ENCODE assay signal across 8 cellular contexts in the genomic region with DNA sequence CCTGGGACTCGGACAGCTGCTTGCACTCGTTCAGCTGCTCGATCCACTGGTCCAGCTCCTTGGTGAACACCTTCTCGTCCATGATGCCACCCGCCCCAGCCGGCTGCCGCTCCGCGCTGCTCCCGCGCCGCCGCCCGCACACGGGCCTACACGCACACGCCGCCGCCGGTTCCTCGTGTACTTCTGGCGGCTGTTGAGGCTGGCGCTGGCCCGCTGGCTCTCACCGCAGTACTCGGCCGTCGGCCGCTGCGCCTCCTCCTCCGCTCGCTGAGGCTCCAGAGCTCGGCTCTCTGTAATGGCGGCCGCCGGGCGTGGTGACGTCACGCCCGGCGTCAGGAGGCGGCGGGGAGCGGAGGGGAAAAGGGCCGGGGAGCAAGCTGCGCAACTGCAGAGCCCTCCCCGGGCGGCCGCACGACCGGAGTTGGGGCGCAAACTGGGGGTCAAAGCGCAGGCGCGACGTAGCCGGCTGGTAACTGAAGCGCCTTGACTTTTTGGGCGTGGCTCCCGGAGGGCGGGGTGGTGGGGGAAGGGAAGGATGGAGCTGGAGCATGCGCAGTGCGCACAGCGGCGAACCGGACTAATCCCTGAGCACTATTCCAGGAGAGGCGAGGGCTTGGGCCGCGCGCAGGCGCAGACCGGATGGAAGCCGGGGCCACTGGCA. TPM values are rescaled to one million over a fixed set of nuclear protein-coding genes. Genes with fewer than 3 reads are reported as not detected.
A peak's percentile ranks its signal among the peaks of the same experiment; 100 is the strongest.
DNase-seq lines count a peak whose midpoint lies in the region; ATAC-seq and TF ChIP-seq lines count a peak whose summit lies in the region.

A gene (minus strand): TSS at position 294 of the 661 bp plus-strand sequence. CDS start 212 bp downstream, at position 82.

- peak within 1 kb of the TSS; percentile 98 for H3K27ac Mint-ChIP-seq in activated T-helper 17 cell treated with anti-CD3 and anti-CD28 coated beads, Interleukin-2, amount 50 U/mL, for 72 hours
- H3K27ac Mint-ChIP-seq in naive thymus-derived CD8-positive, alpha-beta T cell, result peak within 1 kb of the TSS; percentile 92 to 99 (median 98)

- H2AFZ ChIP-seq in fibroblast of lung (ENCODE audit: low read length), result peak within 1 kb of the TSS; percentile 75

- H3K9me3 ChIP-seq in fibroblast of lung (ENCODE audit: control insufficient read depth, insufficient read depth, low read depth, low read length), result no peaks in the 10 kb centered on the region

- peak within 1 kb of the TSS; percentile 99 for H3K4me3 ChIP-seq in LNCaP clone FGC (ENCODE audit: low read depth, low read length)
- peak within 1 kb of the TSS; percentile 96 to 99 (median 98) for H3K4me3 ChIP-seq in fibroblast of lung (replicated peaks in 1 of 4; ENCODE audit: control extremely low read depth in 1 of 4, insufficient read depth in 1 of 4, low read depth in 3 of 4, low read length in 4 of 4)

- TF ChIP-seq CTCF in LNCaP clone FGC (IDR thresholded peaks at IDR 0.05; ENCODE audit: control insufficient read depth, extremely low read depth, insufficient read depth) (no peak), RWPE1 (conservative IDR thresholded peaks at IDR 0.05; ENCODE audit: low read depth) (no peak), fibroblast of lung (conservative IDR thresholded peaks at IDR 0.05 in 1 of 2, IDR thresholded peaks at IDR 0.05 in 1 of 2; ENCODE audit: low read depth in 1 of 2, low read length in 2 of 2) (no peak)

- peaks cover 21% of the 10 kb centered on the region for H3K4me1 Mint-ChIP-seq in activated T-helper 17 cell treated with anti-CD3 and anti-CD28 coated beads, Interleukin-2, amount 50 U/mL, for 72 hours
- peaks cover 22 to 59% (median 51%) of the 10 kb centered on the region in 4 donors for H3K4me1 Mint-ChIP-seq in naive thymus-derived CD8-positive, alpha-beta T cell

- H3K36me3 Mint-ChIP-seq in activated T-helper 17 cell treated with anti-CD3 and anti-CD28 coated beads, Interleukin-2, amount 50 U/mL, for 72 hours (ENCODE audit: low read depth), result peaks cover 57% of the 10 kb centered on the region
- H3K36me3 Mint-ChIP-seq in naive thymus-derived CD8-positive, alpha-beta T cell, result peaks cover 0 to 26% (median 0%) of the 10 kb centered on the region in 3 donors

- H4K20me1 ChIP-seq in fibroblast of lung (ENCODE audit: control insufficient read depth, extremely low read depth, insufficient read depth, low read length), result peaks cover 18% of the 10 kb centered on the region

- peaks cover 7% of the 10 kb centered on the region for H3K4me1 ChIP-seq in fibroblast of lung (ENCODE audit: control insufficient read depth, extremely low read depth, insufficient read depth, low read length)

- peaks cover 50% of the 10 kb centered on the region for H3K79me2 ChIP-seq in fibroblast of lung (ENCODE audit: control insufficient read depth, insufficient read depth, low read length)

- no peaks in the 10 kb centered on the region for H3K9me3 Mint-ChIP-seq in activated T-helper 17 cell treated with anti-CD3 and anti-CD28 coated beads, Interleukin-2, amount 50 U/mL, for 72 hours
- no peaks in the 10 kb centered on the region for H3K9me3 Mint-ChIP-seq in naive thymus-derived CD8-positive, alpha-beta T cell

- CTCF ChIA-PET in RWPE1 (lab: Yijun Ruan, JAX), result interaction anchor here (0.7 to 3.3 kb wide), 4 partner anchors 19 to 256 kb away, joined by 3 to 23 read pairs (median 4); no protein-coding TSS in a partner anchor

- H3K27ac ChIP-seq in RWPE1, result peak within 1 kb of the TSS; percentile 96
- H3K27ac ChIP-seq in fibroblast of lung (ENCODE audit: insufficient read depth, low read length), result peak within 1 kb of the TSS; percentile 100

- POLR2A ChIA-PET in RWPE1 (lab: Yijun Ruan, JAX; ENCODE audit: low non-redundant PET), result interaction anchor here (0.6 to 1.2 kb wide), 8 partner anchors 10 to 513 kb away, joined by 3 to 8 read pairs (median 5); no protein-coding TSS in a partner anchor
- POLR2A ChIA-PET in naive thymus-derived CD8-positive, alpha-beta T cell (lab: Charles Lee), result interaction anchor here (0.5 to 3.7 kb wide), 41 partner anchors 10 to 1174 kb away, joined by 3 to 66 read pairs (median 5); a partner anchor contains a TSS

- H3K9ac ChIP-seq in fibroblast of lung (ENCODE audit: insufficient read depth, low read length), result peak within 1 kb of the TSS; percentile 100

- DNase-seq in Daoy (ENCODE audit: low read depth), result peak; percentile 99
- peak; percentile 99 for DNase-seq in GOT3 (lab: John Stamatoyannopoulos, UW)
- peak; percentile 90 for DNase-seq in LNCaP clone FGC (ENCODE audit: low read depth)
- DNase-seq in RWPE1 (ENCODE audit: low spot score), result peak; percentile 98
- peak; percentile 97 to 99 for DNase-seq in fibroblast of lung (ENCODE audit: low read depth in 2 of 2)
- peak; percentile 97 to 100 (median 99) for DNase-seq in naive thymus-derived CD8-positive, alpha-beta T cell
- DNase-seq in stimulated activated naive CD4-positive, alpha-beta T cell (lab: John Stamatoyannopoulos, UW), result peak; percentile 99

- no peaks in the 10 kb centered on the region for H3K27me3 Mint-ChIP-seq in activated T-helper 17 cell treated with anti-CD3 and anti-CD28 coated beads, Interleukin-2, amount 50 U/mL, for 72 hours
- peaks cover 0 to 3% (median 0%) of the 10 kb centered on the region in 5 donors for H3K27me3 Mint-ChIP-seq in naive thymus-derived CD8-positive, alpha-beta T cell

- peak within 1 kb of the TSS; percentile 91 for H3K4me2 ChIP-seq in fibroblast of lung (ENCODE audit: extremely low read depth, insufficient read depth, low read length)

- peak within 1 kb of the TSS; percentile 87 for H3K4me3 Mint-ChIP-seq in activated T-helper 17 cell treated with anti-CD3 and anti-CD28 coated beads, Interleukin-2, amount 50 U/mL, for 72 hours
- peak within 1 kb of the TSS; percentile 88 to 100 (median 96) for H3K4me3 Mint-ChIP-seq in naive thymus-derived CD8-positive, alpha-beta T cell

- no peaks in the 10 kb centered on the region for H3K27me3 ChIP-seq in fibroblast of lung (ENCODE audit: control insufficient read depth, insufficient read depth, low read length)

- ATAC-seq in activated T-helper 17 cell treated with anti-CD3 and anti-CD28 coated beads, Interleukin-2, amount 50 U/mL, for 72 hours (replicated peaks), result peak; percentile 84
- peak; percentile 73 to 76 for ATAC-seq in naive thymus-derived CD8-positive, alpha-beta T cell

- no peaks in the 10 kb centered on the region for H3K36me3 ChIP-seq in fibroblast of lung (ENCODE audit: control insufficient read depth, insufficient read depth, low read length)

RNA-seq across cellular contexts. Expression of the gene that starts here (rescaled TPM):
- 416 and 424 TPM in 2 replicates for total RNA-seq in Daoy (2014; rRNA removed; shearing (Covaris generic))
- 100 to 1,000 TPM; 101 to 164 TPM for total RNA-seq in activated T-helper 17 cell treated with anti-CD3 and anti-CD28 coated beads, Interleukin-2, amount 50 U/mL, for 72 hours
- 46.2 and 58.6 TPM in 2 replicates for total RNA-seq in fibroblast of lung
- 191 and 220 TPM in 2 replicates for polyA plus RNA-seq in fibroblast of lung
- 151 and 193 TPM in 2 replicates for polyA plus RNA-seq in fibroblast of lung (2012)
- 27.8 and 48.6 TPM in 2 replicates for polyA minus RNA-seq in fibroblast of lung (ENCODE audit: low replicate concordance)
- total RNA-seq in naive thymus-derived CD8-positive, alpha-beta T cell, result 100 to 1,000 TPM; 100 to 107 TPM
- polyA plus RNA-seq in naive thymus-derived CD8-positive, alpha-beta T cell, result 100 to 1,000 TPM; 185 to 192 (median 191) TPM

Comparison
In these comparisons a context has a peak if more than half of its experiments do, and no peak if none do; other contexts are left out.
1. Peak in every context shown above with its lines: DNase-seq, ATAC-seq, H3K4me3 ChIP-seq and H3K27ac ChIP-seq.